In the genomic region with DNA sequence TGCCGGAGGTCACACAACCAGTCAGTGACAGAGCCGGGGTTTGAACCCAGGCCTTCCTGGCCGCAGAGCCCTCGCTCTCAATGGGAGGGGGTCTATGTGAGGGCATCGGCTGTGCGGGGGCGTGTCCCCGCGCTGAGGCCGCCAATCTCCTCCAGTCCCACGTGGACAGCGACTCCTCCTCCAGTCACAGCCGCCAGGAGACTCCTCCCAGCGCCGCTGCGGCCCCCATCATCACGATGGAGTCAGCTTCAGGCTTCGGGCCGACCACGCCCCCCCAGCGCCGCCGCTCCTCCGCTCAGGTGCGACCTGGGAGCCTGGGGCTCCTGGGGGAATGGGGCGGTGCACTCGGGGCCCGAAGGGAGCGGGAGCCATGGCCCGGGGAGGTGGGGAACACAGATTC, we compare ENCODE assay signal across 9 cellular contexts.
DNase-seq lines count a peak whose midpoint lies in the region; ATAC-seq lines count a peak whose summit lies in the region.
"Had no signal": no experiment of that assay in that cellular context is flagged by ENCODE, and none has a peak within 500 bp of the region (broad histone marks: within the 10 kb centered on the region; RNA-seq: fewer than 3 reads in every experiment).

No MANE protein-coding gene starts in this region.

- no peak for ATAC-seq in HG02571 (IDR thresholded peaks at IDR 0.05; ENCODE audit: unreplicated experiment)

- in situ Hi-C loops in KBM-7 (cut with MboI; ENCODE audit: low pct_unique_long_range_greater_than_20kb, low sequenced_read_pairs): no loop called here

- H3K4me3 ChIP-seq in iPS-11a (ENCODE audit: low read depth, low read length): peak overlapping the region; percentile 6
- H3K4me3 ChIP-seq: thoracic aorta had no signal

- DNase-seq in NCI-H2171 (lab: John Stamatoyannopoulos, UW) (peak; percentile 57), activated T-helper 1 cell treated with Interleukin-2 at 50 U/mL for 16 hours (ENCODE audit: low read depth) (peak; percentile 39), glomerular visceral epithelial cell (ENCODE audit: extremely low spot score) (no peak), KBM-7 (no peak), GDM1 (lab: John Stamatoyannopoulos, UW) (no peak)
- peak; percentile 73 to 76 for DNase-seq in stimulated activated CD8-positive, alpha-beta memory T cell treated with anti-CD3 and anti-CD28 coated beads, Interleukin-15, amount 100 ng/mL, for 48 hours (ENCODE audit: low read depth in 2 of 2)

Comparison
In these comparisons a context has a peak if more than half of its experiments do, and no peak if none do; other contexts are left out.
1. DNase-seq: peak in NCI-H2171 (single experiment), activated T-helper 1 cell treated with Interleukin-2 at 50 U/mL for 16 hours (single experiment) and stimulated activated CD8-positive, alpha-beta memory T cell treated with anti-CD3 and anti-CD28 coated beads, Interleukin-15, amount 100 ng/mL, for 48 hours (2 of 2); none in glomerular visceral epithelial cell (single experiment), KBM-7 (single experiment) and GDM1 (single experiment).